ENCODE assay signal across 1 cellular context in genomic region chr13:42847891-42848663, GRCh38.
TF ChIP-seq lines count a peak whose summit lies in the region.

No MANE protein-coding gene starts in this region.

TF ChIP-seq in IMR-90, 13 proteins besides CTCF, POLR2A, EP300 and RAD21:
- TF ChIP-seq CHD1 (IDR thresholded peaks at IDR 0.05; ENCODE audit: low read depth, low read length) = no peak
- no peak for TF ChIP-seq FOS (IDR thresholded peaks at IDR 0.05; ENCODE audit: low read depth, low read length)
- no peak for TF ChIP-seq USF2 (IDR thresholded peaks at IDR 0.05; ENCODE audit: low read depth, low read length)
- TF ChIP-seq CEBPB (IDR thresholded peaks at IDR 0.05; ENCODE audit: low read depth, low read length) = no peak
- no peak for TF ChIP-seq RCOR1 (IDR thresholded peaks at IDR 0.05; ENCODE audit: insufficient replicate concordance, low read length)
- TF ChIP-seq SMC3 (IDR thresholded peaks at IDR 0.05; ENCODE audit: low read depth, low read length) = no peak
- TF ChIP-seq NFE2L2 (IDR thresholded peaks at IDR 0.05; ENCODE audit: low read depth, low read length) = no peak
